In the genomic region with DNA sequence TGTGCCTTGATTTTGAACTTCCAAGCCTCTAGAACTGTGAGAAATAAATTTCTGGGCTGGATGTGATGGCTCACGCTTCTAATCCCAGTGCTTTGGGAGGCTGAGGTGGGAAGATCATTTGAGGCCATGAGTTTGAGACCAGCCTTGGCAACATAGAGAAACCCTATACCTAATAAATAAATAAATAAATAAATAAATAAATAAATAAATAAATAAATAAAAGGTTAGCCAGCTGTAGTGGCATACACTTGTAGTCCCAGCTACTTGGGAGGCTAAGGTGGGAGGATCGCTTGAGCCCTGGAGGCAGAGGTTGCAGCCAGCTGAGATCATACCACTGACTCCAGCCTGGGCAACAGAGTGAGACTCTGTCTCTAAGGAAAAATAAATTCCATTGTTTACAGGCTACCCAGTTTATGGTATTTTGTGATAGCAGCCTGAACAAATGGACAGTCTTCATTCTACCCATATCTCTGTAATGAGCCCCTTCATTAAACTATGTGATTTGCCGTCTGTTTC, we compare ENCODE assay signal across 30 cellular contexts.
DNase-seq lines count a peak whose midpoint lies in the region; ATAC-seq, FAIRE-seq and TF ChIP-seq lines count a peak whose summit lies in the region.
"Had no signal": no experiment of that assay in that cellular context is flagged by ENCODE, and none has a peak within 500 bp of the region (broad histone marks: within the 10 kb centered on the region; RNA-seq: fewer than 3 reads in every experiment).

No MANE protein-coding gene starts in this region.

- no peaks in the 10 kb centered on the region for H3K79me2 ChIP-seq in GM23338 (replicated peaks; ENCODE audit: insufficient read depth)

- H3K4me3 ChIP-seq in GM23338 (no peak overlapping the region), psoas muscle (no peak overlapping the region), pancreas (no peak overlapping the region)
- H3K4me3 ChIP-seq: HAP-1, heart left ventricle, neural progenitor cell, right lobe of liver, thyroid gland had no signal

- WGBS in psoas muscle, 3 donors, result 95 to 98% (median 96%) methylated on average over 3 of the region's 3 CpGs
- WGBS in pancreas, 2 donors, result 94 to 95% methylated on average over 3 of the region's 3 CpGs

- H3K4me1 ChIP-seq in GM23338 (ENCODE audit: insufficient read depth), result peaks cover 15% of the 10 kb centered on the region
- no peaks in the 10 kb centered on the region for H3K4me1 ChIP-seq in psoas muscle
- H3K4me1 ChIP-seq in pancreas, result no peaks in the 10 kb centered on the region
- H3K4me1 ChIP-seq: HAP-1, right lobe of liver, thyroid gland had no signal

- no peaks in the 10 kb centered on the region for H3F3A ChIP-seq in GM23338 (replicated peaks; ENCODE audit: low read depth)

- H3K27ac ChIP-seq in GM23338 (ENCODE audit: low read depth) (no peak overlapping the region), epithelial cell of prostate (peak overlapping the region; percentile 97), psoas muscle (peak overlapping the region; percentile 43), pancreas (peak overlapping the region in 1 of 4 donors; percentile 53)
- H3K27ac ChIP-seq: brain microvascular endothelial cell, neural progenitor cell, right lobe of liver, thyroid gland had no signal

- H3K27me3 Mint-ChIP-seq in GM23338 (ENCODE audit: insufficient read depth, low read depth, poor library complexity) (peaks cover 5% of the 10 kb centered on the region), WTC11 (ENCODE audit: low read depth) (no peaks in the 10 kb centered on the region)
- H3K27me3 Mint-ChIP-seq: B cell; stimulated activated naive CD8-positive, alpha-beta T cell treated with anti-CD3 and anti-CD28 coated beads, Interleukin-15, Interleukin-2, amounts not matched to agents 100 ng/mL and 50 ng/mL, for 24 hours had no signal

- H3K36me3 ChIP-seq in GM23338 (ENCODE audit: insufficient read depth) (no peaks in the 10 kb centered on the region), psoas muscle (ENCODE audit: insufficient read depth in 1 of 2, low read depth in 1 of 2) (no peaks in the 10 kb centered on the region), pancreas (no peaks in the 10 kb centered on the region)
- H3K36me3 ChIP-seq: brain microvascular endothelial cell, HAP-1, heart left ventricle, neural progenitor cell, right lobe of liver, thyroid gland had no signal

- no peaks in the 10 kb centered on the region for H4K20me1 ChIP-seq in GM23338 (replicated peaks; ENCODE audit: insufficient read depth)

- H3K4me3 Mint-ChIP-seq in GM23338 (no peak overlapping the region), WTC11 (no peak overlapping the region)
- H3K4me3 Mint-ChIP-seq: activated T-cell treated with anti-CD3 and anti-CD28 coated beads, Interleukin-2, amount 50 U/mL, for 72 hours; B cell; CD8-positive, alpha-beta T cell; neural progenitor cell; stimulated activated naive CD8-positive, alpha-beta T cell treated with anti-CD3 and anti-CD28 coated beads, Interleukin-15, Interleukin-2, amounts not matched to agents 100 ng/mL and 50 ng/mL, for 24 hours had no signal

- H3K9me3 ChIP-seq in psoas muscle (no peaks in the 10 kb centered on the region), pancreas (no peaks in the 10 kb centered on the region)
- H3K9me3 ChIP-seq: HAP-1, heart left ventricle, right lobe of liver, thyroid gland had no signal

- CTCF ChIA-PET in WTC11 (lab: Charles Lee), result interaction anchor here (1.3 kb wide), 1 partner anchor 52 kb away, joined by 3 read pairs; no protein-coding TSS in a partner anchor

- intact Hi-C loops in psoas muscle (cut with DNase I), result no loop called here
- intact Hi-C loops in pancreas (cut with DNase I), result no loop called here

- H3K27ac Mint-ChIP-seq in GM23338, result peak overlapping the region; percentile 49
- peak overlapping the region; percentile 97; the same call in 1 of the 2 replicates for H3K27ac Mint-ChIP-seq in WTC11
- H3K27ac Mint-ChIP-seq: activated T-cell treated with anti-CD3 and anti-CD28 coated beads, Interleukin-2, amount 50 U/mL, for 72 hours; B cell; CD8-positive, alpha-beta T cell; stimulated activated naive CD8-positive, alpha-beta T cell treated with anti-CD3 and anti-CD28 coated beads, Interleukin-15, Interleukin-2, amounts not matched to agents 100 ng/mL and 50 ng/mL, for 24 hours had no signal

- no peaks in the 10 kb centered on the region for H3K36me3 Mint-ChIP-seq in GM23338 (ENCODE audit: low read depth)
- no peaks in the 10 kb centered on the region for H3K36me3 Mint-ChIP-seq in WTC11
- H3K36me3 Mint-ChIP-seq: CD8-positive, alpha-beta T cell; neural progenitor cell had no signal

- H2AFZ ChIP-seq in GM23338, result no peak overlapping the region
- H2AFZ ChIP-seq: neural progenitor cell had no signal

- no peak for DNase-seq in GM23338 (ENCODE audit: low spot score)
- no peak for DNase-seq in WTC11 (ENCODE audit: low spot score)
- no peak for DNase-seq in epithelial cell of prostate (ENCODE audit: low read depth, low spot score)
- DNase-seq in psoas muscle, result no peak
- no peak for DNase-seq in pancreas
- DNase-seq in RKO (ENCODE audit: low spot score), result no peak
- no peak for DNase-seq in stimulated activated CD4-positive, alpha-beta T cell treated with anti-CD3 and anti-CD28 coated beads, Interleukin-2, amount 100 ng/mL, for 48 hours
- DNase-seq: activated naive CD4-positive, alpha-beta T cell treated with Interleukin-2 at 50 U/mL for 16 hours; activated T-cell treated with anti-CD3 and anti-CD28 coated beads, Interleukin-2, amount 50 U/mL, for 72 hours; brain microvascular endothelial cell; CD8-positive, alpha-beta T cell; DMS 273 treated with DMSO at 0.1 percent for 48 hours; erythroblast; heart left ventricle; Karpas-422; left cardiac atrium; NCI-H1436 treated with DMSO at 0.1 percent for 48 hours; NCI-H2107; NCI-H446 treated with DMSO at 0.1 percent for 48 hours; OCI-M1; right lobe of liver; SHP77 treated with DMSO at 0.1 percent for 48 hours; SW 1271; T-helper 9 cell had no signal

- no peaks in the 10 kb centered on the region for H3K27me3 ChIP-seq in GM23338 (ENCODE audit: insufficient read depth)
- no peaks in the 10 kb centered on the region for H3K27me3 ChIP-seq in psoas muscle (ENCODE audit: insufficient read depth in 3 of 3, low read length in 2 of 3)
- H3K27me3 ChIP-seq in pancreas, result no peaks in the 10 kb centered on the region
- H3K27me3 ChIP-seq: brain microvascular endothelial cell, heart left ventricle, neural progenitor cell, right lobe of liver, thyroid gland had no signal

- peaks cover 18% of the 10 kb centered on the region for H3K9me2 ChIP-seq in GM23338 (ENCODE audit: insufficient read depth)

- H3K4me1 Mint-ChIP-seq in GM23338 (peaks cover 24% of the 10 kb centered on the region), WTC11 (peaks cover 31% of the 10 kb centered on the region)

- FAIRE-seq in pancreas (lab: Jason Lieb, UNC), result no peak

- no peak overlapping the region for H3K4me2 ChIP-seq in GM23338

- POLR2A ChIA-PET in WTC11 (lab: Charles Lee), result interaction anchor here (0.7 kb wide), 1 partner anchor 292 kb away, joined by 3 read pairs; no protein-coding TSS in a partner anchor

- H3K9me3 Mint-ChIP-seq in GM23338 (no peaks in the 10 kb centered on the region), WTC11 (peaks cover 4% of the 10 kb centered on the region)
- H3K9me3 Mint-ChIP-seq: activated T-cell treated with anti-CD3 and anti-CD28 coated beads, Interleukin-2, amount 50 U/mL, for 72 hours; CD8-positive, alpha-beta T cell; neural progenitor cell; stimulated activated naive CD8-positive, alpha-beta T cell treated with anti-CD3 and anti-CD28 coated beads, Interleukin-15, Interleukin-2, amounts not matched to agents 100 ng/mL and 50 ng/mL, for 24 hours had no signal

- TF ChIP-seq CTCF in GM23338 (conservative IDR thresholded peaks at IDR 0.05; ENCODE audit: low read depth in 2 of 2), result no peak
- TF ChIP-seq CTCF in WTC11 (IDR thresholded peaks at IDR 0.05), result no peak
- no peak for TF ChIP-seq CTCF in psoas muscle (IDR thresholded peaks at IDR 0.05)
- TF ChIP-seq CTCF in pancreas (IDR thresholded peaks at IDR 0.05), result no peak

- no peak for ATAC-seq in GM23338
- ATAC-seq in WTC11, result no peak
- ATAC-seq in psoas muscle, result no peak
- no peak for ATAC-seq in pancreas
- no peak for ATAC-seq in HG03469 (IDR thresholded peaks at IDR 0.05; ENCODE audit: unreplicated experiment)
- ATAC-seq: activated T-cell treated with anti-CD3 and anti-CD28 coated beads, Interleukin-2, amount 50 U/mL, for 72 hours; CD8-positive, alpha-beta T cell; heart left ventricle; left cardiac atrium had no signal

TF ChIP-seq in GM23338, 12 proteins besides CTCF, POLR2A, EP300 and RAD21 (continues in another document):
- TF ChIP-seq NANOG (IDR thresholded peaks at IDR 0.05; ENCODE audit: borderline replicate concordance) (no peak), CREB1 (CRISPR knock-in tag; IDR thresholded peaks at IDR 0.05; ENCODE audit: low read depth) (no peak), EZH2phosphoT487 (IDR thresholded peaks at IDR 0.05; ENCODE audit: unreplicated experiment) (no peak)

TF ChIP-seq in WTC11, 78 proteins besides CTCF, POLR2A, EP300 and RAD21 (continues in another document):
- peak; percentile 30; the same call in 1 of the 2 replicates for TF ChIP-seq ZNF121 (CRISPR knock-in tag; IDR thresholded peaks at IDR 0.05)
